ENCODE assay signal across 23 cellular contexts in the genomic region with DNA sequence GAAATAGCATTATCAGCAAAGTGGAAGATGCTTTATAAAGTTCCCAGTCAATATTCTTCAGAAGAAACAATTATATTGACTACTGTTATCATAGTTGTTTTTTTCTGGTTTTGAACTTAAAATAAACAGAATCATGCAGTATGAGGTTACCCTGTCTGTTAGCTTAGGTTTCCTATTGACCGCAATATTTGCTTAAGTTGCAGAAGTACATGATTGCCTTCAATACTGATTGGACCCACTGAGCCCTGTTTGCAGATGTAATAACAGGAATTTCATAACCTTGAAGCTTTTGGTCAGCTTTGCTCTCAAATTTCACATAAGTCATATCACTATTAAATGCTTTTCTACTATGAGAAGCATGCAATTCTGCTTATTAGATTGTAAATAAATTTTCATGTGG.
DNase-seq lines count a peak whose midpoint lies in the region; ATAC-seq, FAIRE-seq and TF ChIP-seq lines count a peak whose summit lies in the region.
"Had no signal": no experiment of that assay in that cellular context is flagged by ENCODE, and none has a peak within 500 bp of the region (broad histone marks: within the 10 kb centered on the region; RNA-seq: fewer than 3 reads in every experiment).

No MANE protein-coding gene starts in this region.

- TF ChIP-seq POLR2A in HepG2 (IDR thresholded peaks at IDR 0.05; ENCODE audit: insufficient read depth in 1 of 2, low read depth in 2 of 2, low read length in 2 of 2) (no peak), right lobe of liver (IDR thresholded peaks at IDR 0.05) (no peak), upper lobe of left lung (IDR thresholded peaks at IDR 0.05) (no peak)

- H3K27ac ChIP-seq in HepG2 (ENCODE audit: extremely low read length, insufficient read depth, low read length) (no peak overlapping the region), right lobe of liver (no peak overlapping the region), upper lobe of left lung (no peak overlapping the region)
- H3K27ac ChIP-seq: brain microvascular endothelial cell, coronary artery, prostate gland, skin epidermis, stomach, upper lobe of right lung had no signal

- no peaks in the 10 kb centered on the region for H4K20me1 ChIP-seq in HepG2 (ENCODE audit: insufficient read depth, low read length)

- in situ Hi-C loops in HepG2 (cut with HindIII; ENCODE audit: extremely low pct_ligation_motif_present, low pct_unique_long_range_greater_than_20kb) = no loop called here

- TF ChIP-seq CTCF in HepG2 (CRISPR knock-in tag; IDR thresholded peaks at IDR 0.05) (no peak), right lobe of liver (IDR thresholded peaks at IDR 0.05) (no peak), upper lobe of left lung (IDR thresholded peaks at IDR 0.05) (no peak)

- intact Hi-C loops in HepG2 (cut with micrococcal nuclease; ENCODE audit: unreplicated experiment) (no loop called here), right lobe of liver (cut with DNase I) (no loop called here), cardiac septum (cut with DNase I) (no loop called here)

- H3K27me3 ChIP-seq in HepG2 (ENCODE audit: control insufficient read depth in 1 of 2, insufficient read depth in 2 of 2, low read length in 2 of 2) (no peaks in the 10 kb centered on the region), right lobe of liver (no peaks in the 10 kb centered on the region), upper lobe of left lung (no peaks in the 10 kb centered on the region)
- H3K27me3 ChIP-seq: brain microvascular endothelial cell, stomach, upper lobe of right lung had no signal

- H3K9me3 ChIP-seq in HepG2 (ENCODE audit: low read length) (no peaks in the 10 kb centered on the region), right lobe of liver (no peaks in the 10 kb centered on the region), upper lobe of left lung (no peaks in the 10 kb centered on the region)
- H3K9me3 ChIP-seq: prostate gland, stomach, upper lobe of right lung had no signal

- no peaks in the 10 kb centered on the region for H3K79me2 ChIP-seq in HepG2 (ENCODE audit: insufficient read depth, low read length)

- H2AFZ ChIP-seq in HepG2 (ENCODE audit: low read length) = no peak overlapping the region

- ATAC-seq in HepG2 (peak; percentile 72), right lobe of liver (no peak), HG02610 (IDR thresholded peaks at IDR 0.05; ENCODE audit: unreplicated experiment) (peak; percentile 76), HG03378 (IDR thresholded peaks at IDR 0.05; ENCODE audit: unreplicated experiment) (peak; percentile 78), GM19023 (IDR thresholded peaks at IDR 0.05; ENCODE audit: unreplicated experiment) (no peak), upper lobe of left lung (ENCODE audit: low FRiP score in 2 of 2) (no peak)
- ATAC-seq: activated naive CD8-positive, alpha-beta T cell treated with anti-CD3 and anti-CD28 coated beads, Interleukin-2, amount 50 U/mL, for 24 hours; HCT116; left ventricle myocardium superior; upper lobe of right lung had no signal

- no peak for TF ChIP-seq RAD21 in HepG2 (CRISPR knock-in tag; IDR thresholded peaks at IDR 0.05)

- BruUV-seq in HepG2 (replicated peaks; lab: Mats Ljungman, UMichigan) = no TSS peak

- H3K4me1 ChIP-seq in HepG2 (ENCODE audit: insufficient read depth, low read length) (no peaks in the 10 kb centered on the region), right lobe of liver (no peaks in the 10 kb centered on the region), upper lobe of left lung (no peaks in the 10 kb centered on the region)
- H3K4me1 ChIP-seq: prostate gland, stomach, upper lobe of right lung had no signal

- no peak overlapping the region for H3K4me3 ChIP-seq in HepG2 (replicated peaks in 1 of 3; ENCODE audit: insufficient read depth in 1 of 3, low read depth in 2 of 3, low read length in 3 of 3)
- H3K4me3 ChIP-seq in right lobe of liver = no peak overlapping the region
- no peak overlapping the region for H3K4me3 ChIP-seq in upper lobe of left lung
- H3K4me3 ChIP-seq: coronary artery, prostate gland, skin epidermis, stomach, upper lobe of right lung had no signal

- CTCF ChIA-PET in HepG2 (lab: Yijun Ruan, JAX; ENCODE audit: low intra/inter-chr PET ratio, low total read pairs) = no interaction called here

- FAIRE-seq in HepG2 (lab: Jason Lieb, UNC) = no peak

- POLR2A ChIA-PET in HepG2 (lab: Yijun Ruan, JAX) = no interaction called here

- H3K9ac ChIP-seq in HepG2 (ENCODE audit: insufficient read depth, low read depth, low read length) = no peak overlapping the region

- TF ChIP-seq EP300 in HepG2 (IDR thresholded peaks at IDR 0.05; ENCODE audit: low read depth in 2 of 2, low read length in 2 of 2) (no peak), HepG2 (CRISPR knock-in tag; IDR thresholded peaks at IDR 0.05; ENCODE audit: borderline replicate concordance) (no peak), upper lobe of left lung (IDR thresholded peaks at IDR 0.05) (no peak)

- peak; percentile 17 for DNase-seq in HepG2 (ENCODE audit: low spot score)
- DNase-seq in right lobe of liver = no peak
- no peak for DNase-seq in 8988T
- DNase-seq in upper lobe of left lung = no peak
- no peak for DNase-seq in cardiac septum (ENCODE audit: low spot score)
- DNase-seq: activated CD4-positive, alpha-beta T cell treated with anti-CD3 and anti-CD28 coated beads for 4 hours; activated naive CD8-positive, alpha-beta T cell treated with anti-CD3 and anti-CD28 coated beads, Interleukin-2, amount 50 U/mL, for 24 hours; brain microvascular endothelial cell; C1 segment of cervical spinal cord; left ventricle myocardium superior; MM.1S; NCI-H1694 treated with DMSO at 0.1 percent for 48 hours; NCI-H345; stomach; SW 1271; upper lobe of right lung had no signal

- 0% methylated on average over 1 of the region's 1 CpG for WGBS in HepG2 (ENCODE audit: low lambda C conversion rate)
- WGBS in right lobe of liver (ENCODE audit: insufficient coverage, low coverage, low lambda C conversion rate, missing lambda C conversion rate) = 42% methylated on average over 1 of the region's 1 CpG
- 91 to 97% methylated on average over 1 of the region's 1 CpG for WGBS in upper lobe of left lung, 2 donors

- H3K36me3 ChIP-seq in HepG2 (replicated peaks in 1 of 2; ENCODE audit: control insufficient read depth in 1 of 2, insufficient read depth in 2 of 2, low read length in 2 of 2) (no peaks in the 10 kb centered on the region), right lobe of liver (no peaks in the 10 kb centered on the region), upper lobe of left lung (no peaks in the 10 kb centered on the region)
- H3K36me3 ChIP-seq: brain microvascular endothelial cell, prostate gland, stomach, upper lobe of right lung had no signal

- H3K4me2 ChIP-seq in HepG2 (ENCODE audit: low read depth, low read length) = no peak overlapping the region

TF ChIP-seq in HepG2, 621 proteins besides CTCF, POLR2A, EP300 and RAD21 (continues in another document):
- TF ChIP-seq ZNF530 (CRISPR knock-in tag; IDR thresholded peaks at IDR 0.05; ENCODE audit: low read depth) = no peak
- TF ChIP-seq GATAD2A (CRISPR knock-in tag; IDR thresholded peaks at IDR 0.05) = no peak
- peak; percentile 58; the same call in 1 of the 2 replicates for TF ChIP-seq ZNF609 (CRISPR knock-in tag; IDR thresholded peaks at IDR 0.05; ENCODE audit: borderline replicate concordance)
- no peak for TF ChIP-seq ZFP36 (IDR thresholded peaks at IDR 0.05; ENCODE audit: borderline replicate concordance, low read depth, low read length, partially characterized antibody)

Comparison
In these comparisons a context has a peak if more than half of its experiments do, and no peak if none do; other contexts are left out.
1. ATAC-seq: peak in HepG2 (single experiment), HG02610 (single experiment) and HG03378 (single experiment); none in right lobe of liver (0 of 4), GM19023 (single experiment) and upper lobe of left lung (0 of 2).